8 cellular contexts compared by ENCODE assay signal in genomic region chr19:12035220-12036172, GRCh38. TPM values are rescaled to one million over a fixed set of nuclear protein-coding genes. Genes with fewer than 3 reads are reported as not detected.
A peak's percentile ranks its signal among the peaks of the same experiment; 100 is the strongest.
DNase-seq lines count a peak whose midpoint lies in the region; ATAC-seq lines count a peak whose summit lies in the region.

ZNF433 (minus strand) TSS chr19:12035679; CDS start chr19:12035539, 140 bp downstream.

- H3K4me1 ChIP-seq in skeletal muscle satellite cell (ENCODE audit: control insufficient read depth, insufficient read depth, low read length), result peaks cover 4% of the 10 kb centered on the region

- ATAC-seq in GM18858 (IDR thresholded peaks at IDR 0.05; ENCODE audit: unreplicated experiment), result no peak

- peak; percentile 88 for DNase-seq in EH (ENCODE audit: low read depth)
- peak; percentile 80 for DNase-seq in HCEC 1CT
- peak; percentile 48 for DNase-seq in NCI-H2081 treated with DMSO at 0.1 percent for 48 hours (lab: John Stamatoyannopoulos, UW)
- DNase-seq in activated CD4-positive, CD25-positive, alpha-beta regulatory T cell (lab: John Stamatoyannopoulos, UW), result peak; percentile 32 to 68 (median 49)
- peak; percentile 20 for DNase-seq in central memory CD4-positive, alpha-beta T cell
- DNase-seq in iPS-NIHi7 (ENCODE audit: extremely low spot score), result peak; percentile 99

- peak within 1 kb of the TSS; percentile 89 for H3K4me3 ChIP-seq in skeletal muscle satellite cell (ENCODE audit: low read length)

- H3K9me3 ChIP-seq in skeletal muscle satellite cell (replicated peaks; ENCODE audit: low read length), result no peaks in the 10 kb centered on the region

- H3K27me3 ChIP-seq in skeletal muscle satellite cell (ENCODE audit: control insufficient read depth, insufficient read depth, low read length), result no peaks in the 10 kb centered on the region

- peak within 1 kb of the TSS; percentile 89 for H3K4me2 ChIP-seq in skeletal muscle satellite cell (ENCODE audit: low read length)

- peak within 1 kb of the TSS; percentile 96 for H3K9ac ChIP-seq in skeletal muscle satellite cell (ENCODE audit: low read depth, low read length)

- no peaks in the 10 kb centered on the region for H3K36me3 ChIP-seq in skeletal muscle satellite cell (ENCODE audit: insufficient read depth, low read length)

RNA-seq across cellular contexts. Expression of gene ZNF433, which starts in this region (rescaled TPM):
- total RNA-seq in skeletal muscle satellite cell (2012; rRNA removed), result 3.1 and 5.1 TPM in 2 replicates

Comparison
In these comparisons a context has a peak if more than half of its experiments do, and no peak if none do; other contexts are left out.
1. DNase-seq: peak in every context shown above with its lines; median percentile 99 in iPS-NIHi7; 88 in EH; 80 in HCEC 1CT; 49 in activated CD4-positive, CD25-positive, alpha-beta regulatory T cell; 48 in NCI-H2081 treated with DMSO at 0.1 percent for 48 hours; 20 in central memory CD4-positive, alpha-beta T cell.